12 cellular contexts compared by ENCODE assay signal in the genomic region with DNA sequence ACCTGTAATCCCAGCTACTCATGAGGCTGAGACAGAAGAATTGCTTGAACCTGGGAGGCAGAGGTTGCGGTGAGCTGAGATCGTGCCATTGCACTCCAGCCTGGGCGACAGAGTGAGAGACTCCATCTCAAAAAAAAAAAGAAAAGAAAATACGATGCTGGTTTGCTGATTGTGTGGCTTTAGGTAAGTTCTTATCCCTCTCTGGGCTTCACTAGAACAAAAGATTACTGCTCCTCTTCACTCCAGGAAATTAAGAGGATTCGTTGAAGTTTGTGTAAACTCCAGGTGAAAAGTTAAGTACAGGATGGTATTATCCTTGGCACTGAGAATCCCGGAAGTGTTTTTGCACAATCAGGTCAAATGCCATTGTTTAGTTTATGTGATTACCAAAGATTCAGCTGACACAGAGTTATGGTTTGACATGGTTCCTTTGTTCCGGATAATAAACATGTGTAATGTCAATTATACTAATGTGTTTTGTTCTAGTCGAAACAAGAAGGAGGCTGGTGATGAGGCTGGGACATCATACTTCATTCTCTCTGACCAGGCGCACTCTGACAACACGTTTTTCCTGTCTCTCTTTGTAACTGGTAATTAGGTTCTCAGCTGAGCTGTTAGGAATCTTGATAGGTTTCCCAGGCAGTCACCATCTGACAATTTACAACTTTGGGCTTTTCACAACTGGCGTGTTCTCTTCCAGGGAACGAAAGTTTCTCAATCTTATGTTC. TPM values are rescaled to one million over a fixed set of nuclear protein-coding genes. Genes with fewer than 3 reads are reported as not detected.
A peak's percentile ranks its signal among the peaks of the same experiment; 100 is the strongest.
DNase-seq lines count a peak whose midpoint lies in the region; ATAC-seq, FAIRE-seq and TF ChIP-seq lines count a peak whose summit lies in the region.
"Had no signal": no experiment of that assay in that cellular context is flagged by ENCODE, and none has a peak within 500 bp of the region (broad histone marks: within the 10 kb centered on the region; RNA-seq: fewer than 3 reads in every experiment).

No MANE protein-coding gene starts in this region.

- H4K5ac ChIP-seq in H9 (ENCODE audit: insufficient read length, low read depth, low read length), result no peak overlapping the region

- H3K27me3 ChIP-seq in H9 (ENCODE audit: insufficient read depth, low read length), result no peaks in the 10 kb centered on the region
- no peaks in the 10 kb centered on the region for H3K27me3 ChIP-seq in esophagus squamous epithelium
- no peaks in the 10 kb centered on the region for H3K27me3 ChIP-seq in prostate gland (replicated peaks; ENCODE audit: insufficient read depth)

- H3K4me3 ChIP-seq in esophagus squamous epithelium (no peak overlapping the region), prostate gland (no peak overlapping the region)

- H3K27ac ChIP-seq in H9 (ENCODE audit: insufficient read length, low read depth, low read length) (no peak overlapping the region), esophagus squamous epithelium (peak overlapping the region in 3 of 4 donors; percentile 25 to 50 (median 47)), prostate gland (peak overlapping the region; percentile 41 to 52)

- H3K14ac ChIP-seq in H9 (ENCODE audit: insufficient read depth, low read length), result no peak overlapping the region

- H2BK120ac ChIP-seq in H9 (ENCODE audit: low read depth, low read length, poor library complexity, severe bottlenecking), result no peak overlapping the region

- no peak overlapping the region for H3T11ph ChIP-seq in H9 (ENCODE audit: low read length)

- H2BK5ac ChIP-seq in H9 (ENCODE audit: insufficient read length, low read length), result no peak overlapping the region

- H3K18ac ChIP-seq in H9 (ENCODE audit: insufficient read length, low read depth, low read length), result no peak overlapping the region

- H3K9me3 ChIP-seq in H9 (ENCODE audit: control insufficient read depth, low read depth, low read length), result no peaks in the 10 kb centered on the region
- H3K9me3 ChIP-seq in esophagus squamous epithelium, result no peaks in the 10 kb centered on the region
- H3K9me3 ChIP-seq in prostate gland, result no peaks in the 10 kb centered on the region
- H3K9me3 ChIP-seq in T-helper 17 cell (ENCODE audit: control insufficient read depth, low read length, poor library complexity, severe bottlenecking), result no peaks in the 10 kb centered on the region

- peak overlapping the region in 2 of 3 experiments; percentile 2 to 46; a peak in 2 of 7 replicates for H3K27ac Mint-ChIP-seq in H9
- H3K27ac Mint-ChIP-seq in T-helper 17 cell, result no peak overlapping the region

- H2BK15ac ChIP-seq in H9 (ENCODE audit: low read depth, low read length), result no peak overlapping the region

- H3K56ac ChIP-seq in H9 (ENCODE audit: insufficient read length, low read depth, low read length), result no peak overlapping the region

- TF ChIP-seq POLR2A in esophagus squamous epithelium (IDR thresholded peaks at IDR 0.05) (no peak), prostate gland (IDR thresholded peaks at IDR 0.05) (no peak)

- no peak overlapping the region for H3K4ac ChIP-seq in H9 (ENCODE audit: low read depth, low read length)

- ATAC-seq in T-helper 17 cell (no peak), GM18519 (IDR thresholded peaks at IDR 0.05; ENCODE audit: low FRiP score, unreplicated experiment) (no peak), HG02973 (IDR thresholded peaks at IDR 0.05; ENCODE audit: unreplicated experiment) (no peak)

- no CpG with 5 or more reads among the region's 12 CpGs for WGBS in H9 (ENCODE audit: extremely low coverage, insufficient read length, low lambda C conversion rate)
- 39 to 42% methylated on average over 12 of the region's 12 CpGs for WGBS in esophagus squamous epithelium, 2 donors
- 30% methylated on average over 12 of the region's 12 CpGs for WGBS in prostate gland

- no peaks in the 10 kb centered on the region for H3K9me3 Mint-ChIP-seq in H9

- no peak overlapping the region for H2AK5ac ChIP-seq in H9 (ENCODE audit: insufficient read length, low read length)

- TF ChIP-seq CTCF in H9 (conservative IDR thresholded peaks at IDR 0.05), result no peak
- TF ChIP-seq CTCF in esophagus squamous epithelium (IDR thresholded peaks at IDR 0.05), result no peak
- no peak for TF ChIP-seq CTCF in prostate gland (IDR thresholded peaks at IDR 0.05)

- H2AFZ ChIP-seq in H9 (ENCODE audit: low read length), result no peak overlapping the region

- H3K23me2 ChIP-seq in H9 (ENCODE audit: insufficient read length, low read depth, low read length, poor library complexity, severe bottlenecking), result no peaks in the 10 kb centered on the region

- FAIRE-seq in urothelium cell line (lab: Jason Lieb, UNC), result no peak

- no peak overlapping the region for H4K91ac ChIP-seq in H9 (ENCODE audit: insufficient read length, low read depth, low read length)

- H3K36me3 Mint-ChIP-seq in H9 (ENCODE audit: insufficient read depth in 1 of 3, low read depth in 3 of 3) (no peaks in the 10 kb centered on the region), T-helper 17 cell (ENCODE audit: low read depth) (no peaks in the 10 kb centered on the region)

- H4K20me1 ChIP-seq in H9 (ENCODE audit: control insufficient read depth, insufficient read depth, insufficient read length), result no peaks in the 10 kb centered on the region

- no peaks in the 10 kb centered on the region for H3K79me2 ChIP-seq in H9 (ENCODE audit: insufficient read depth, low read length)

- H3K27me3 Mint-ChIP-seq in H9 (ENCODE audit: low read depth), result no peaks in the 10 kb centered on the region
- H3K27me3 Mint-ChIP-seq in T-helper 17 cell, result peaks cover 10% of the 10 kb centered on the region

- H2BK20ac ChIP-seq in H9 (ENCODE audit: low read depth, low read length, poor library complexity, severe bottlenecking), result no peak overlapping the region

- H3K79me1 ChIP-seq in H9 (ENCODE audit: insufficient read depth, low read depth, low read length, poor library complexity, severe bottlenecking), result no peaks in the 10 kb centered on the region

- H2BK12ac ChIP-seq in H9 (ENCODE audit: insufficient read length, low read depth, low read length), result no peak overlapping the region

- no peak overlapping the region for H4K8ac ChIP-seq in H9 (replicated peaks; ENCODE audit: insufficient read length, low read depth, low read length)

- no peak for DNase-seq in H9
- peak; percentile 78 for DNase-seq in NCI-H748 (lab: John Stamatoyannopoulos, UW; ENCODE audit: unreplicated experiment)
- no peak for DNase-seq in esophagus squamous epithelium (lab: John Stamatoyannopoulos, UW)
- DNase-seq in prostate gland (ENCODE audit: low spot score), result peak; percentile 29
- no peak for DNase-seq in urothelium cell line (ENCODE audit: low spot score)
- DNase-seq in T-helper 17 cell, result no peak
- DNase-seq: activated CD4-positive, alpha-beta T cell treated with anti-CD3 and anti-CD28 coated beads, Interleukin-2, amount 50 U/mL, for 1 hour; GOT3; NCI-H187; SHP77 had no signal

- H3K4me1 Mint-ChIP-seq in H9 (peaks cover 31 to 37% of the 10 kb centered on the region in 2 experiments), T-helper 17 cell (no peaks in the 10 kb centered on the region)

- no peak overlapping the region for H3K23ac ChIP-seq in H9 (ENCODE audit: insufficient read length, low read depth, low read length)

- no peak overlapping the region for H3K9ac ChIP-seq in H9 (ENCODE audit: extremely low read depth, insufficient read length, low read length)

- intact Hi-C loops in esophagus squamous epithelium (cut with DNase I) (no loop called here), prostate gland (cut with DNase I) (no loop called here)

- H3K4me1 ChIP-seq in H9 (ENCODE audit: insufficient read depth, low read length) (no peaks in the 10 kb centered on the region), esophagus squamous epithelium (peaks cover 0 to 25% (median 11%) of the 10 kb centered on the region in 3 donors), prostate gland (replicated peaks) (no peaks in the 10 kb centered on the region)

- H3K4me2 ChIP-seq in H9 (ENCODE audit: insufficient read depth, insufficient read length, low read length), result no peak overlapping the region

- H3K36me3 ChIP-seq in esophagus squamous epithelium (no peaks in the 10 kb centered on the region), prostate gland (no peaks in the 10 kb centered on the region)

- H3K4me3 Mint-ChIP-seq in H9, result no peak overlapping the region
- no peak overlapping the region for H3K4me3 Mint-ChIP-seq in T-helper 17 cell

RNA-seq across cellular contexts. Expression of a gene that starts 10.9 kb away (rescaled TPM):
- total RNA-seq in H9 (2021) (85.9 and 93.0 TPM in 2 replicates), esophagus squamous epithelium (10 to 100 TPM; 24.9 to 41.4 (median 38.7) TPM), prostate gland (10 to 100 TPM; 27.4 to 80.5 TPM), T-helper 17 cell (10 to 100 TPM; 54.3 to 58.2 TPM)

Comparison
In these comparisons a context has a peak if more than half of its experiments do, and no peak if none do; other contexts are left out.
1. DNase-seq: peak in NCI-H748 (single experiment) and prostate gland (single experiment); none in H9 (single experiment), esophagus squamous epithelium (single experiment), urothelium cell line (single experiment) and T-helper 17 cell (0 of 3).